In the genomic region with DNA sequence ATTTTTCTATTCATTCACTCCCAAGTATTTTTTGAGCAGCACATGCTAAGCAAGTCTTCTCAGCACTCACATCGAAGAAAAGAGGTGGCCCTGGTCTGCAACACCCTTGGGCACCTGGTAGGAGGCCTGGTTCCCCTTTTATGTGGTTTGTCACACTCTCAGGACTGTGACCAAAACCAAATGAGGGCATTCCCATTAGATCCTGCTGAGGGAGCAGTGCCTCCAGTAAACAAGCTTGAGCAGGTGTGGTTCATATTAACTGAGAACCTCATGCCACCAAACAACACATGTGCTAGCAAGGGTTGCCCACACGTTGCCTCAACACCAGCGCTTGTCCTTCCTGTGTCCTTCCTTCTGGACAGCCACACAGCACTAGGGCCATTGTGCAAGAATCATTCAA, we compare ENCODE assay signal across 8 cellular contexts. TPM values are rescaled to one million over a fixed set of nuclear protein-coding genes. Genes with fewer than 3 reads are reported as not detected.
A peak's percentile ranks its signal among the peaks of the same experiment; 100 is the strongest.
DNase-seq lines count a peak whose midpoint lies in the region; ATAC-seq and TF ChIP-seq lines count a peak whose summit lies in the region.

No MANE protein-coding gene starts in this region.

- POLR2A ChIA-PET in A673 (lab: Charles Lee; ENCODE audit: low non-redundant PET): no interaction called here

- TF ChIP-seq POLR2A in GM18505 (IDR thresholded peaks at IDR 0.05; ENCODE audit: borderline replicate concordance, extremely low read depth, insufficient read depth, insufficient read length) (no peak), gastrocnemius medialis (IDR thresholded peaks at IDR 0.05) (no peak)

- in situ Hi-C loops in gastrocnemius medialis (cut with MboI; ENCODE audit: low sequenced_read_pairs in 4 of 4): no loop called here

- TF ChIP-seq CTCF in epithelial cell of esophagus (IDR thresholded peaks at IDR 0.05; ENCODE audit: insufficient read depth, low read depth, low read length, missing control alignments) (peak; percentile 55), A673 (conservative IDR thresholded peaks at IDR 0.05; ENCODE audit: low read depth, low read length) (no peak), gastrocnemius medialis (IDR thresholded peaks at IDR 0.05 in 4 of 5, conservative IDR thresholded peaks at IDR 0.05 in 1 of 5) (no peak)

- BruUV-seq in A673 (replicated peaks; lab: Mats Ljungman, UMichigan): no TSS peak

- H3K36me3 ChIP-seq in A673 (ENCODE audit: insufficient read depth, low read length, poor library complexity, severe bottlenecking): no peaks in the 10 kb centered on the region
- no peaks in the 10 kb centered on the region for H3K36me3 ChIP-seq in gastrocnemius medialis

- H3K27me3 ChIP-seq in A673 (replicated peaks; ENCODE audit: insufficient read depth, low read depth, low read length, poor library complexity) (no peaks in the 10 kb centered on the region), gastrocnemius medialis (no peaks in the 10 kb centered on the region)

- H3K9me3 ChIP-seq in A673 (ENCODE audit: low read depth, low read length, poor library complexity, severe bottlenecking) (no peaks in the 10 kb centered on the region), gastrocnemius medialis (no peaks in the 10 kb centered on the region)

- no peak overlapping the region for H3K4me3 ChIP-seq in epithelial cell of esophagus (ENCODE audit: low read length)
- no peak overlapping the region for H3K4me3 ChIP-seq in A673 (ENCODE audit: low read depth, low read length, poor library complexity, severe bottlenecking)
- H3K4me3 ChIP-seq in gastrocnemius medialis: no peak overlapping the region

- H3K4me1 ChIP-seq in A673 (ENCODE audit: insufficient read depth, low read length, poor library complexity, severe bottlenecking) (no peaks in the 10 kb centered on the region), gastrocnemius medialis (no peaks in the 10 kb centered on the region)

- ATAC-seq in GM18505 (IDR thresholded peaks at IDR 0.05; ENCODE audit: unreplicated experiment) (peak; percentile 78), GM21528 (IDR thresholded peaks at IDR 0.05; ENCODE audit: low FRiP score, unreplicated experiment) (peak; percentile 78), HG03565 (IDR thresholded peaks at IDR 0.05; ENCODE audit: unreplicated experiment) (peak; percentile 67), gastrocnemius medialis (no peak), Right ventricle myocardium superior (ENCODE audit: poor library complexity) (no peak)

- DNase-seq in epithelial cell of esophagus (ENCODE audit: low read depth): peak; percentile 31
- DNase-seq in A673 (ENCODE audit: low spot score): no peak
- no peak for DNase-seq in gastrocnemius medialis
- DNase-seq in occipital lobe (lab: John Stamatoyannopoulos, UW): no peak
- DNase-seq in Right ventricle myocardium superior: no peak

- CTCF ChIA-PET in A673 (lab: Charles Lee): no interaction called here

- intact Hi-C loops in A673 (cut with micrococcal nuclease; ENCODE audit: unreplicated experiment) (no loop called here), gastrocnemius medialis (cut with DNase I; ENCODE audit: low total_unique reads) (no loop called here), Right ventricle myocardium superior (cut with DNase I) (no loop called here)

- no peak overlapping the region for H3K27ac ChIP-seq in A673 (ENCODE audit: low read depth, low read length, poor library complexity, severe bottlenecking)
- H3K27ac ChIP-seq in gastrocnemius medialis: no peak overlapping the region

RNA-seq across cellular contexts. Expression of gene SYK, which starts 26.9 kb away (rescaled TPM):
- 14.9 and 21.5 TPM in 2 replicates for total RNA-seq in A673 (2021)
- total RNA-seq in gastrocnemius medialis: 1 to 10 TPM in 3 of 4 donors, under 1 TPM in 1; 0.53 to 3.3 (median 2.0) TPM
- 1.9 TPM for total RNA-seq in occipital lobe
- 6.5 TPM for total RNA-seq in Right ventricle myocardium superior

Comparison
In these comparisons a context has a peak if more than half of its experiments do, and no peak if none do; other contexts are left out.
1. ATAC-seq: peak in GM18505 (single experiment), GM21528 (single experiment) and HG03565 (single experiment); none in gastrocnemius medialis (0 of 2) and Right ventricle myocardium superior (single experiment).